37 cellular contexts compared by ENCODE assay signal in genomic region chr16:72437891-72438290, GRCh38.
"Had no signal": no experiment of that assay in that cellular context is flagged by ENCODE, and none has a peak within 500 bp of the region (broad histone marks: within the 10 kb centered on the region; RNA-seq: fewer than 3 reads in every experiment).

No MANE protein-coding gene starts in this region.

- H3K9me3 ChIP-seq: body of pancreas had no signal

- H3K27me3 ChIP-seq: adrenal gland, ascending aorta, body of pancreas, brain microvascular endothelial cell, breast epithelium, cardiac muscle cell had no signal

- ATAC-seq: activated naive CD4-positive, alpha-beta T cell treated with anti-CD3 and anti-CD28 coated beads, Interleukin-2, amount 50 U/mL, for 72 hours; activated naive CD8-positive, alpha-beta T cell treated with anti-CD3 and anti-CD28 coated beads, Interleukin-2, amount 50 U/mL, for 24 hours; activated T-cell treated with anti-CD3 and anti-CD28 coated beads, Interleukin-2, amount 50 U/mL, for 72 hours; activated T-helper 17 cell treated with anti-CD3 and anti-CD28 coated beads, Interleukin-2, amount 50 U/mL, for 72 hours; body of pancreas had no signal

- DNase-seq: activated effector memory CD4-positive, alpha-beta T cell treated with anti-CD3 and anti-CD28 coated beads, Interleukin-2, amount 50 U/mL, for 16 hours; activated effector memory CD4-positive, alpha-beta T cell treated with Interleukin-2 at 50 U/mL for 16 hours; activated gamma-delta T cell; activated gamma-delta T cell treated with Interleukin-2 at 50 U/mL for 16 hours; activated naive CD4-positive, alpha-beta T cell; activated naive CD4-positive, alpha-beta T cell treated with anti-CD3 and anti-CD28 coated beads for 36 hours; activated naive CD4-positive, alpha-beta T cell treated with anti-CD3 and anti-CD28 coated beads, Interleukin-2, amount 10 ng/mL, durations not matched to agents 7 days and 5 days; activated naive CD4-positive, alpha-beta T cell treated with anti-CD3 and anti-CD28 coated beads, Interleukin-2, amount 50 U/mL, for 16 hours; activated naive CD4-positive, alpha-beta T cell treated with Interleukin-2 at 50 U/mL for 16 hours; activated naive CD8-positive, alpha-beta T cell treated with anti-CD3 and anti-CD28 coated beads for 36 hours; activated naive CD8-positive, alpha-beta T cell treated with anti-CD3 and anti-CD28 coated beads, Interleukin-2, amount 10 ng/mL, durations not matched to agents 7 days and 5 days; activated naive CD8-positive, alpha-beta T cell treated with anti-CD3 and anti-CD28 coated beads, Interleukin-2, amount 50 U/mL, for 24 hours; activated T-cell treated with anti-CD3 and anti-CD28 coated beads, Interleukin-2, amount 50 U/mL, for 24 hours; activated T-cell treated with anti-CD3 and anti-CD28 coated beads, Interleukin-2, amount 50 U/mL, for 48 hours; activated T-cell treated with anti-CD3 and anti-CD28 coated beads, Interleukin-2, amount 50 U/mL, for 72 hours; adrenal gland; amniotic stem cell; amygdala; anterior cingulate cortex; aorta; body of pancreas; brain microvascular endothelial cell; caudate nucleus; central memory CD4-positive, alpha-beta T cell; cerebellar nuclear complex had no signal

- H3K4me3 Mint-ChIP-seq: activated naive CD4-positive, alpha-beta T cell treated with anti-CD3 and anti-CD28 coated beads for 36 hours; activated naive CD4-positive, alpha-beta T cell treated with anti-CD3 and anti-CD28 coated beads, Interleukin-2, amount 10 ng/mL, durations not matched to agents 7 days and 5 days; activated naive CD4-positive, alpha-beta T cell treated with anti-CD3 and anti-CD28 coated beads, Interleukin-2, amount 50 U/mL, for 24 hours; activated naive CD8-positive, alpha-beta T cell; activated naive CD8-positive, alpha-beta T cell treated with anti-CD3 and anti-CD28 coated beads for 36 hours; activated naive CD8-positive, alpha-beta T cell treated with anti-CD3 and anti-CD28 coated beads, Interleukin-2, amount 10 ng/mL, durations not matched to agents 7 days and 5 days; activated naive CD8-positive, alpha-beta T cell treated with anti-CD3 and anti-CD28 coated beads, Interleukin-2, amount 50 U/mL, for 24 hours; activated T-cell treated with anti-CD3 and anti-CD28 coated beads, Interleukin-2, amount 50 U/mL, for 24 hours; activated T-cell treated with anti-CD3 and anti-CD28 coated beads, Interleukin-2, amount 50 U/mL, for 72 hours; activated T-helper 1 cell treated with anti-CD3 and anti-CD28 coated beads, Interleukin-12 subunit alpha, Interleukin-12 subunit beta, Interleukin-2, Interleukin-4 antibody, amounts not matched to agents 30 ng/mL and 10 ng/mL and 1 ng/mL, durations not matched to agents 14 hours and 24 hours and 36 hours; activated T-helper 17 cell treated with anti-CD3 and anti-CD28 coated beads, Interleukin-2, amount 50 U/mL, for 72 hours; brain; central memory CD8-positive, alpha-beta T cell had no signal

- H3K27me3 Mint-ChIP-seq: activated naive CD4-positive, alpha-beta T cell treated with anti-CD3 and anti-CD28 coated beads, Interleukin-2, amount 10 ng/mL, durations not matched to agents 7 days and 5 days; activated naive CD8-positive, alpha-beta T cell; activated naive CD8-positive, alpha-beta T cell treated with anti-CD3 and anti-CD28 coated beads for 36 hours; activated naive CD8-positive, alpha-beta T cell treated with anti-CD3 and anti-CD28 coated beads, Interleukin-2, amount 50 U/mL, for 24 hours; activated T-cell treated with anti-CD3 and anti-CD28 coated beads, Interleukin-2, amount 50 U/mL, for 24 hours; activated T-helper 17 cell treated with anti-CD3 and anti-CD28 coated beads, Interleukin-2, amount 50 U/mL, for 72 hours; central memory CD8-positive, alpha-beta T cell had no signal

- H3K36me3 Mint-ChIP-seq: activated naive CD4-positive, alpha-beta T cell treated with anti-CD3 and anti-CD28 coated beads, Interleukin-2, amount 10 ng/mL, durations not matched to agents 7 days and 5 days; activated naive CD4-positive, alpha-beta T cell treated with anti-CD3 and anti-CD28 coated beads, Interleukin-2, amount 50 U/mL, for 24 hours had no signal

- H3K36me3 ChIP-seq: adrenal gland, ascending aorta, brain microvascular endothelial cell, breast epithelium, cardiac muscle cell had no signal

- H3K4me1 ChIP-seq: adrenal gland, ascending aorta, body of pancreas, breast epithelium had no signal

- H3K4me3 ChIP-seq: adrenal gland, ascending aorta, body of pancreas, breast epithelium, cardiac muscle cell had no signal

- FAIRE-seq: astrocyte, bronchial epithelial cell had no signal

- H3K27ac ChIP-seq: adrenal gland, ascending aorta, body of pancreas, brain microvascular endothelial cell, breast epithelium, cardiac muscle cell had no signal

- H3K4me1 Mint-ChIP-seq: activated naive CD4-positive, alpha-beta T cell treated with anti-CD3 and anti-CD28 coated beads, Interleukin-2, amount 10 ng/mL, durations not matched to agents 7 days and 5 days; activated naive CD4-positive, alpha-beta T cell treated with anti-CD3 and anti-CD28 coated beads, Interleukin-2, amount 50 U/mL, for 24 hours; activated naive CD8-positive, alpha-beta T cell treated with anti-CD3 and anti-CD28 coated beads for 36 hours; activated naive CD8-positive, alpha-beta T cell treated with anti-CD3 and anti-CD28 coated beads, Interleukin-2, amount 50 U/mL, for 24 hours; activated T-helper 17 cell treated with anti-CD3 and anti-CD28 coated beads, Interleukin-2, amount 50 U/mL, for 72 hours; central memory CD8-positive, alpha-beta T cell had no signal
